ENCODE assay signal across 9 cellular contexts in genomic region chr4:96352051-96352517, GRCh38.
DNase-seq lines count a peak whose midpoint lies in the region; ATAC-seq and TF ChIP-seq lines count a peak whose summit lies in the region.
"Had no signal": no experiment of that assay in that cellular context is flagged by ENCODE, and none has a peak within 500 bp of the region (broad histone marks: within the 10 kb centered on the region; RNA-seq: fewer than 3 reads in every experiment).

No MANE protein-coding gene starts in this region.

- no peaks in the 10 kb centered on the region for H4K20me1 ChIP-seq in PC-3 (ENCODE audit: low read length)
- no peaks in the 10 kb centered on the region for H4K20me1 ChIP-seq in fibroblast of lung (ENCODE audit: control insufficient read depth, extremely low read depth, insufficient read depth, low read length)
- no peaks in the 10 kb centered on the region for H4K20me1 ChIP-seq in smooth muscle cell (ENCODE audit: low read depth)

- WGBS in smooth muscle cell (ENCODE audit: low lambda C conversion rate), result 22% methylated on average over 3 of the region's 3 CpGs

- H3K79me2 ChIP-seq in PC-3 (ENCODE audit: low read length), result no peaks in the 10 kb centered on the region
- no peaks in the 10 kb centered on the region for H3K79me2 ChIP-seq in fibroblast of lung (ENCODE audit: control insufficient read depth, insufficient read depth, low read length)
- H3K79me2 ChIP-seq in smooth muscle cell (ENCODE audit: low read depth), result no peaks in the 10 kb centered on the region

- H3K4me1 Mint-ChIP-seq in activated naive CD8-positive, alpha-beta T cell treated with anti-CD3 and anti-CD28 coated beads, Interleukin-2, amount 50 U/mL, for 24 hours, result no peaks in the 10 kb centered on the region
- H3K4me1 Mint-ChIP-seq in activated naive CD8-positive, alpha-beta T cell treated with anti-CD3 and anti-CD28 coated beads for 36 hours, result peaks cover 2% of the 10 kb centered on the region
- H3K4me1 Mint-ChIP-seq: activated B cell treated with CpG ODN at 0.5 μM for 24 hours had no signal

- TF ChIP-seq CTCF in PC-3 (conservative IDR thresholded peaks at IDR 0.05; ENCODE audit: low read depth, low read length), result peak; percentile 59; the same call in 1 of the 2 replicates
- TF ChIP-seq CTCF in fibroblast of lung (conservative IDR thresholded peaks at IDR 0.05 in 1 of 2, IDR thresholded peaks at IDR 0.05 in 1 of 2; ENCODE audit: low read depth in 1 of 2, low read length in 2 of 2), result peak in 1 of 2 donors; percentile 22
- TF ChIP-seq CTCF in smooth muscle cell (IDR thresholded peaks at IDR 0.05; ENCODE audit: borderline replicate concordance, insufficient read depth, poor library complexity, severe bottlenecking), result peak; percentile 57
- no peak for TF ChIP-seq CTCF in foreskin fibroblast (IDR thresholded peaks at IDR 0.05; ENCODE audit: low read depth, low read length)

- H3K4me3 Mint-ChIP-seq in activated naive CD8-positive, alpha-beta T cell treated with anti-CD3 and anti-CD28 coated beads, Interleukin-2, amount 50 U/mL, for 24 hours, result no peak overlapping the region
- no peak overlapping the region for H3K4me3 Mint-ChIP-seq in activated naive CD8-positive, alpha-beta T cell treated with anti-CD3 and anti-CD28 coated beads for 36 hours
- H3K4me3 Mint-ChIP-seq: activated B cell treated with CpG ODN at 0.5 μM for 24 hours had no signal

- H3K27ac ChIP-seq in PC-3 (ENCODE audit: low read length), result no peak overlapping the region
- H3K27ac ChIP-seq in fibroblast of lung (ENCODE audit: insufficient read depth, low read length), result no peak overlapping the region
- no peak overlapping the region for H3K27ac ChIP-seq in smooth muscle cell (ENCODE audit: low read depth)

- POLR2A ChIA-PET in PC-3 (lab: Charles Lee; ENCODE audit: unreplicated experiment), result no interaction called here

- H3K27ac Mint-ChIP-seq in activated naive CD8-positive, alpha-beta T cell treated with anti-CD3 and anti-CD28 coated beads, Interleukin-2, amount 50 U/mL, for 24 hours, result no peak overlapping the region
- H3K27ac Mint-ChIP-seq in activated naive CD8-positive, alpha-beta T cell treated with anti-CD3 and anti-CD28 coated beads for 36 hours, result no peak overlapping the region
- H3K27ac Mint-ChIP-seq: activated B cell treated with CpG ODN at 0.5 μM for 24 hours had no signal

- DNase-seq in activated naive CD8-positive, alpha-beta T cell treated with anti-CD3 and anti-CD28 coated beads, Interleukin-2, amount 50 U/mL, for 24 hours, result peak; percentile 2
- no peak for DNase-seq in activated naive CD8-positive, alpha-beta T cell treated with anti-CD3 and anti-CD28 coated beads for 36 hours
- peak; percentile 33 for DNase-seq in PC-3
- peak; percentile 23 to 25 for DNase-seq in fibroblast of lung (ENCODE audit: low read depth in 2 of 2)
- no peak for DNase-seq in smooth muscle cell (lab: John Stamatoyannopoulos, UW; ENCODE audit: unreplicated experiment)
- DNase-seq in HK-2 (ENCODE audit: unreplicated experiment), result no peak
- no peak for DNase-seq in foreskin fibroblast
- DNase-seq: activated B cell treated with CpG ODN at 0.5 μM for 24 hours had no signal

- no peaks in the 10 kb centered on the region for H3K36me3 Mint-ChIP-seq in activated naive CD8-positive, alpha-beta T cell treated with anti-CD3 and anti-CD28 coated beads, Interleukin-2, amount 50 U/mL, for 24 hours (ENCODE audit: low read depth)
- no peaks in the 10 kb centered on the region for H3K36me3 Mint-ChIP-seq in activated naive CD8-positive, alpha-beta T cell treated with anti-CD3 and anti-CD28 coated beads for 36 hours

- CTCF ChIA-PET in PC-3 (lab: Charles Lee), result no interaction called here

- no peaks in the 10 kb centered on the region for H3K9me3 Mint-ChIP-seq in activated naive CD8-positive, alpha-beta T cell treated with anti-CD3 and anti-CD28 coated beads, Interleukin-2, amount 50 U/mL, for 24 hours
- no peaks in the 10 kb centered on the region for H3K9me3 Mint-ChIP-seq in activated naive CD8-positive, alpha-beta T cell treated with anti-CD3 and anti-CD28 coated beads for 36 hours
- H3K9me3 Mint-ChIP-seq: activated B cell treated with CpG ODN at 0.5 μM for 24 hours had no signal

- no peak overlapping the region for H3K4me2 ChIP-seq in PC-3 (ENCODE audit: low read length)
- H3K4me2 ChIP-seq in fibroblast of lung (ENCODE audit: extremely low read depth, insufficient read depth, low read length), result no peak overlapping the region
- peak overlapping the region; percentile 18 for H3K4me2 ChIP-seq in smooth muscle cell

- H3K9ac ChIP-seq in PC-3 (ENCODE audit: low read length) (no peak overlapping the region), fibroblast of lung (ENCODE audit: insufficient read depth, low read length) (no peak overlapping the region), smooth muscle cell (ENCODE audit: low read depth) (no peak overlapping the region)

- H2AFZ ChIP-seq in PC-3 (ENCODE audit: low read length) (no peak overlapping the region), fibroblast of lung (ENCODE audit: low read length) (no peak overlapping the region), smooth muscle cell (ENCODE audit: low read depth) (no peak overlapping the region)

- no TSS peak for BruUV-seq in PC-3 (replicated peaks; lab: Mats Ljungman, UMichigan)

- H3K4me3 ChIP-seq in PC-3 (ENCODE audit: low read length), result no peak overlapping the region
- no peak overlapping the region for H3K4me3 ChIP-seq in fibroblast of lung (replicated peaks in 1 of 4; ENCODE audit: control extremely low read depth in 1 of 4, insufficient read depth in 1 of 4, low read depth in 3 of 4, low read length in 4 of 4)
- H3K4me3 ChIP-seq in smooth muscle cell, result no peak overlapping the region
- H3K4me3 ChIP-seq in foreskin fibroblast (ENCODE audit: low read depth in 1 of 2, low read length in 2 of 2), result no peak overlapping the region

- H3K4me1 ChIP-seq in PC-3 (ENCODE audit: insufficient read depth, low read length) (no peaks in the 10 kb centered on the region), fibroblast of lung (ENCODE audit: control insufficient read depth, extremely low read depth, insufficient read depth, low read length) (no peaks in the 10 kb centered on the region), smooth muscle cell (ENCODE audit: low read depth) (no peaks in the 10 kb centered on the region)

- no peaks in the 10 kb centered on the region for H3F3A ChIP-seq in PC-3 (ENCODE audit: low read length, unreplicated experiment)
- no peaks in the 10 kb centered on the region for H3F3A ChIP-seq in smooth muscle cell (ENCODE audit: low read depth)

- no peaks in the 10 kb centered on the region for H3K9me2 ChIP-seq in PC-3 (replicated peaks; ENCODE audit: low read length)

- H3K9me3 ChIP-seq in PC-3 (ENCODE audit: low read length), result no peaks in the 10 kb centered on the region
- no peaks in the 10 kb centered on the region for H3K9me3 ChIP-seq in fibroblast of lung (ENCODE audit: control insufficient read depth, insufficient read depth, low read depth, low read length)
- no peaks in the 10 kb centered on the region for H3K9me3 ChIP-seq in smooth muscle cell (replicated peaks; ENCODE audit: low read depth)

- intact Hi-C loops in PC-3 (cut with micrococcal nuclease), result loop anchor here (1.0 to 10.0 kb wide), 5 partner anchors 527 to 1187 kb away; partner anchors contain the start of gene UNC5C

- no peaks in the 10 kb centered on the region for H3K36me3 ChIP-seq in PC-3 (ENCODE audit: low read depth, low read length)
- H3K36me3 ChIP-seq in fibroblast of lung (ENCODE audit: control insufficient read depth, insufficient read depth, low read length), result no peaks in the 10 kb centered on the region
- no peaks in the 10 kb centered on the region for H3K36me3 ChIP-seq in smooth muscle cell (ENCODE audit: low read depth)

- ATAC-seq in activated naive CD8-positive, alpha-beta T cell treated with anti-CD3 and anti-CD28 coated beads, Interleukin-2, amount 50 U/mL, for 24 hours, result no peak
- peak; percentile 29; the same call in 1 of the 2 replicates for ATAC-seq in PC-3
- no peak for ATAC-seq in HG03045 (IDR thresholded peaks at IDR 0.05; ENCODE audit: unreplicated experiment)

- H3K27me3 ChIP-seq in PC-3 (ENCODE audit: low read length), result no peaks in the 10 kb centered on the region
- no peaks in the 10 kb centered on the region for H3K27me3 ChIP-seq in fibroblast of lung (ENCODE audit: control insufficient read depth, insufficient read depth, low read length)
- no peaks in the 10 kb centered on the region for H3K27me3 ChIP-seq in smooth muscle cell (ENCODE audit: low read depth)

- no peaks in the 10 kb centered on the region for H3K27me3 Mint-ChIP-seq in activated naive CD8-positive, alpha-beta T cell treated with anti-CD3 and anti-CD28 coated beads, Interleukin-2, amount 50 U/mL, for 24 hours
- no peaks in the 10 kb centered on the region for H3K27me3 Mint-ChIP-seq in activated naive CD8-positive, alpha-beta T cell treated with anti-CD3 and anti-CD28 coated beads for 36 hours
- H3K27me3 Mint-ChIP-seq: activated B cell treated with CpG ODN at 0.5 μM for 24 hours had no signal

Comparison
In these comparisons a context has a peak if more than half of its experiments do, and no peak if none do; other contexts are left out.
1. DNase-seq: peak in activated naive CD8-positive, alpha-beta T cell treated with anti-CD3 and anti-CD28 coated beads, Interleukin-2, amount 50 U/mL, for 24 hours (single experiment), PC-3 (single experiment) and fibroblast of lung (2 of 2); none in activated naive CD8-positive, alpha-beta T cell treated with anti-CD3 and anti-CD28 coated beads for 36 hours (single experiment), smooth muscle cell (single experiment), HK-2 (single experiment) and foreskin fibroblast (0 of 2).